In genomic region chr12:50110127-50110761, GRCh38 we compare ENCODE assay signal across 8 cellular contexts. TPM values are rescaled to one million over a fixed set of nuclear protein-coding genes. Genes with fewer than 3 reads are reported as not detected.
A peak's percentile ranks its signal among the peaks of the same experiment; 100 is the strongest.
DNase-seq lines count a peak whose midpoint lies in the region; ATAC-seq, FAIRE-seq and TF ChIP-seq lines count a peak whose summit lies in the region.

No MANE protein-coding gene starts in this region.

- TF ChIP-seq RAD21 in GM12878 (IDR thresholded peaks at IDR 0.05; ENCODE audit: insufficient read depth, low read depth, low read length), result no peak

- peak; percentile 54 for FAIRE-seq in GM12878 (lab: Jason Lieb, UNC)

- peak overlapping the region; percentile 69 for H3K9ac ChIP-seq in GM12878 (ENCODE audit: control insufficient read depth, insufficient read depth, low read length)

- no peaks in the 10 kb centered on the region for H4K20me1 ChIP-seq in GM12878 (ENCODE audit: control insufficient read depth, insufficient read depth)

- no peak; the same call in 1 of the 2 replicates for TF ChIP-seq POLR2A in GM12878 (IDR thresholded peaks at IDR 0.05; ENCODE audit: low read depth, low read length)

- POLR2A ChIA-PET in GM12878 (lab: Charles Lee), result interaction anchor here (0.6 to 5.0 kb wide), 13 partner anchors 12 to 689 kb away, joined by 3 to 72 read pairs (median 8); partner anchors contain the start of genes CERS5, SMARCD1 and TMBIM6

- no peak; a peak in 1 of 4 replicates for TF ChIP-seq EP300 in GM12878 (IDR thresholded peaks at IDR 0.05; ENCODE audit: borderline replicate concordance in 1 of 2, control insufficient read depth in 1 of 2, low read depth in 2 of 2, low read length in 2 of 2)

- DNase-seq in DMS153 (lab: John Stamatoyannopoulos, UW) (peak; percentile 12), HuH-7 (ENCODE audit: low spot score) (peak; percentile 50), GM12878 (ENCODE audit: low read depth, low spot score) (peak; percentile 50), activated gamma-delta T cell treated with Interleukin-2 at 50 U/mL for 16 hours (no peak), DMS79 (lab: John Stamatoyannopoulos, UW) (no peak), cerebellar nuclear complex (lab: John Stamatoyannopoulos, UW) (no peak)

- CTCF ChIA-PET in GM12878 (lab: Yijun Ruan, JAX), result interaction anchor here (0.7 to 13.0 kb wide), 36 partner anchors 8 to 785 kb away, joined by 3 to 257 read pairs (median 10); partner anchors contain the start of genes CERS5, GPD1, RACGAP1 and SMARCD1

- H3K4me2 ChIP-seq in GM12878 (ENCODE audit: control insufficient read depth, insufficient read depth), result peak overlapping the region; percentile 99

- peak overlapping the region; percentile 73 for H3K4me3 ChIP-seq in GM12878
- no peak overlapping the region for H3K4me3 ChIP-seq in mesodermal cell (ENCODE audit: extremely low read depth, insufficient read depth, low read length, poor library complexity, severe bottlenecking)

- H3K9me3 ChIP-seq in GM12878 (replicated peaks; ENCODE audit: control insufficient read depth, insufficient read depth, low read length) (no peaks in the 10 kb centered on the region), mesodermal cell (ENCODE audit: control insufficient read depth, low read length) (no peaks in the 10 kb centered on the region)

- SMC1A ChIA-PET in GM12878 (lab: Charles Lee; ENCODE audit: uncharacterized antibody, unreplicated experiment), result interaction anchor here (0.8 to 4.8 kb wide), 26 partner anchors 8 to 357 kb away, joined by 3 to 36 read pairs (median 7); partner anchors contain the start of genes CERS5 and SMARCD1

- H3K36me3 ChIP-seq in GM12878 (ENCODE audit: control insufficient read depth in 2 of 2, insufficient read depth in 2 of 2, low read length in 1 of 2) (no peaks in the 10 kb centered on the region; a peak in 1 of 4 replicates), mesodermal cell (ENCODE audit: control insufficient read depth, insufficient read depth, low read length) (no peaks in the 10 kb centered on the region)

- TF ChIP-seq CTCF in GM12878 (IDR thresholded peaks at IDR 0.05 in 2 of 3, conservative IDR thresholded peaks at IDR 0.05 in 1 of 3; ENCODE audit: control insufficient read depth in 2 of 3, extremely low read depth in 1 of 3, insufficient read depth in 1 of 3, low read depth in 3 of 3, low read length in 3 of 3), result no peak

- RAD21 ChIA-PET in GM12878 (lab: Charles Lee; ENCODE audit: unreplicated experiment), result interaction anchor here (0.6 to 5.1 kb wide), 19 partner anchors 10 to 343 kb away, joined by 3 to 66 read pairs (median 5); partner anchors contain the start of genes CERS5 and SMARCD1

- H3K4me1 ChIP-seq in GM12878 (ENCODE audit: control insufficient read depth, insufficient read depth, low read length) (peaks cover 21% of the 10 kb centered on the region), mesodermal cell (ENCODE audit: control insufficient read depth, insufficient read depth, low read length, poor library complexity, severe bottlenecking) (peaks cover 15% of the 10 kb centered on the region)

- no peaks in the 10 kb centered on the region for H3K27me3 ChIP-seq in GM12878 (replicated peaks in 1 of 2; ENCODE audit: control insufficient read depth in 2 of 2, insufficient read depth in 2 of 2, low read length in 1 of 2)

- H3K27ac ChIP-seq in GM12878 (ENCODE audit: control insufficient read depth, insufficient read depth) (peak overlapping the region; percentile 85), mesodermal cell (ENCODE audit: low read depth, low read length, severe bottlenecking) (peak overlapping the region; percentile 4)

- WGBS in GM12878 (ENCODE audit: insufficient coverage, insufficient replicate concordance, low lambda C conversion rate, missing lambda C conversion rate), result 9% methylated on average over 8 of the region's 8 CpGs
- 64 to 76% methylated on average over 5 to 6 of the region's 8 CpGs for WGBS in mesodermal cell (ENCODE audit: insufficient coverage in 2 of 2), 2 experiments

- peak overlapping the region; percentile 78 for H2AFZ ChIP-seq in GM12878 (ENCODE audit: control insufficient read depth, low read depth, low read length)

- in situ Hi-C loops in GM12878 (cut with MboI), result no loop called here

- intact Hi-C loops in GM12878 (cut with micrococcal nuclease; ENCODE audit: unreplicated experiment), result no loop called here

- peaks cover 25% of the 10 kb centered on the region for H3K79me2 ChIP-seq in GM12878 (ENCODE audit: control insufficient read depth, insufficient read depth, low read length)

- BruUV-seq in GM12878 (replicated peaks; lab: Mats Ljungman, UMichigan), result no TSS peak

- peak; percentile 49 for ATAC-seq in GM12878
- no peak for ATAC-seq in HG03342 (IDR thresholded peaks at IDR 0.05; ENCODE audit: unreplicated experiment)

RNA-seq across cellular contexts. Expression of gene COX14, which starts 1.8 kb away (rescaled TPM):
- 6.5 and 7.3 TPM in 2 replicates for total RNA-seq in GM12878 (2013; cell fraction: nucleolus; rRNA removed)
- total RNA-seq in GM12878 (2014; rRNA removed) (73.1 and 82.0 TPM in 2 replicates), GM12878 (2014; rRNA removed; fragmentation: Illumina TruSeq; extraction: Trizol) (44.6 and 45.3 TPM in 2 replicates), GM12878 (2021) (56.1 and 58.0 TPM in 2 replicates)
- polyA plus RNA-seq in GM12878 (2011; ENCODE audit: low read depth), result 77.7 TPM
- polyA plus RNA-seq in GM12878 (2011; rRNA removed) (97.8 and 140 TPM in 2 replicates), GM12878 (2014; fragmentation: Illumina TruSeq; extraction: Trizol) (37.6 and 51.7 TPM in 2 replicates), GM12878 (2014; fragmentation: Nextera tagmentation; extraction: Ambion mirVana) (100 to 1,000 TPM; 323 to 361 TPM), GM12878 (2014; rRNA removed) (99.8 and 109 TPM in 2 replicates), GM12878 (2016; fragmentation: Nextera tagmentation; extraction: Ambion mirVana) (100 to 1,000 TPM; 181 to 187 TPM)
- 154 and 175 TPM in 2 replicates for polyA plus RNA-seq in GM12878 (2011; cell fraction: cytosol; rRNA removed)
- 44.1 and 56.7 TPM in 2 replicates for polyA plus RNA-seq in GM12878 (2011; cell fraction: nucleus; rRNA removed)
- 61.5 and 76.0 TPM in 2 replicates for polyA plus RNA-seq in GM12878 (2012)
- 34.3 and 45.1 TPM in 2 replicates for polyA minus RNA-seq in GM12878 (2011; rRNA and poly(A)+ RNA removed)
- polyA minus RNA-seq in GM12878 (2011; cell fraction: cytosol; rRNA and poly(A)+ RNA removed), result 9.5 and 17.9 TPM in 2 replicates
- polyA minus RNA-seq in GM12878 (2011; cell fraction: nucleus; rRNA and poly(A)+ RNA removed), result 9.9 and 23.6 TPM in 2 replicates
- 35.8 TPM for polyA plus RNA-seq in mesodermal cell (2013, experiment 1 of 2)
- polyA plus RNA-seq in mesodermal cell (2013, experiment 2 of 2), result 28.5 TPM

RNA-seq across cellular contexts. Expression of gene GPD1, which starts 6.4 kb away (rescaled TPM):
- 0.76 and 1.9 TPM in 2 replicates for total RNA-seq in GM12878 (2013; cell fraction: nucleolus; rRNA removed)
- total RNA-seq in GM12878 (2014; rRNA removed) (0.11 and 0.23 TPM in 2 replicates), GM12878 (2014; rRNA removed; fragmentation: Illumina TruSeq; extraction: Trizol) (0.05 and 0.22 TPM in 2 replicates), GM12878 (2021) (0.19 and 0.26 TPM in 2 replicates)
- 0.17 TPM for polyA plus RNA-seq in GM12878 (2011; ENCODE audit: low read depth)
- polyA plus RNA-seq in GM12878 (2011; rRNA removed) (0.23 and 0.61 TPM in 2 replicates), GM12878 (2014; fragmentation: Illumina TruSeq; extraction: Trizol) (0.13 and 0.49 TPM in 2 replicates), GM12878 (2014; fragmentation: Nextera tagmentation; extraction: Ambion mirVana) (under 1 TPM in 1 of 2 experiments, not detected in 1; 0.04 TPM), GM12878 (2014; rRNA removed) (0.27 and 0.63 TPM in 2 replicates), GM12878 (2016; fragmentation: Nextera tagmentation; extraction: Ambion mirVana) (under 1 TPM; 0.30 to 0.48 TPM)
- polyA plus RNA-seq in GM12878 (2011; cell fraction: cytosol; rRNA removed), result 0.24 and 0.52 TPM in 2 replicates
- 1.7 and 2.5 TPM in 2 replicates for polyA plus RNA-seq in GM12878 (2011; cell fraction: nucleus; rRNA removed)
- 0.29 and 0.30 TPM in 2 replicates for polyA plus RNA-seq in GM12878 (2012)
- polyA minus RNA-seq in GM12878 (2011; rRNA and poly(A)+ RNA removed), result 0.37 and 0.62 TPM in 2 replicates
- not detected in 2 replicates for polyA minus RNA-seq in GM12878 (2011; cell fraction: cytosol; rRNA and poly(A)+ RNA removed)
- polyA minus RNA-seq in GM12878 (2011; cell fraction: nucleus; rRNA and poly(A)+ RNA removed), result 0.60 and 1.4 TPM in 2 replicates
- not detected for polyA plus RNA-seq in mesodermal cell (2013, experiment 1 of 2)
- 0.30 TPM for polyA plus RNA-seq in mesodermal cell (2013, experiment 2 of 2)

RNA-seq across cellular contexts. Expression of gene SMARCD1, which starts 25.1 kb away (rescaled TPM):
- 61.2 and 62.7 TPM in 2 replicates for total RNA-seq in GM12878 (2013; cell fraction: nucleolus; rRNA removed)
- total RNA-seq in GM12878 (2014; rRNA removed), result 83.2 and 90.4 TPM in 2 replicates
- total RNA-seq in GM12878 (2014; rRNA removed; fragmentation: Illumina TruSeq; extraction: Trizol), result 46.6 and 51.7 TPM in 2 replicates
- total RNA-seq in GM12878 (2021), result 78.7 and 90.1 TPM in 2 replicates
- 36.1 TPM for polyA plus RNA-seq in GM12878 (2011; ENCODE audit: low read depth)
- polyA plus RNA-seq in GM12878 (2011; rRNA removed), result 38.7 and 67.2 TPM in 2 replicates
- 62.2 and 64.3 TPM in 2 replicates for polyA plus RNA-seq in GM12878 (2011; cell fraction: cytosol; rRNA removed)
- 90.5 and 98.2 TPM in 2 replicates for polyA plus RNA-seq in GM12878 (2011; cell fraction: nucleus; rRNA removed)
- 38.5 and 44.3 TPM in 2 replicates for polyA plus RNA-seq in GM12878 (2012)
- polyA plus RNA-seq in GM12878 (2014; fragmentation: Illumina TruSeq; extraction: Trizol), result 92.4 and 96.2 TPM in 2 replicates
- 1 to 10 TPM; 1.4 to 2.9 TPM for polyA plus RNA-seq in GM12878 (2014; fragmentation: Nextera tagmentation; extraction: Ambion mirVana)
- 66.1 and 97.4 TPM in 2 replicates for polyA plus RNA-seq in GM12878 (2014; rRNA removed)
- polyA plus RNA-seq in GM12878 (2016; fragmentation: Nextera tagmentation; extraction: Ambion mirVana), result 10 to 100 TPM; 12.6 to 13.4 TPM
- 62.7 and 66.1 TPM in 2 replicates for polyA minus RNA-seq in GM12878 (2011; rRNA and poly(A)+ RNA removed)
- polyA minus RNA-seq in GM12878 (2011; cell fraction: cytosol; rRNA and poly(A)+ RNA removed), result 36.5 and 40.9 TPM in 2 replicates
- 26.4 and 43.6 TPM in 2 replicates for polyA minus RNA-seq in GM12878 (2011; cell fraction: nucleus; rRNA and poly(A)+ RNA removed)
- polyA plus RNA-seq in mesodermal cell (2013, experiment 1 of 2), result 95.4 TPM
- 93.2 TPM for polyA plus RNA-seq in mesodermal cell (2013, experiment 2 of 2)

RNA-seq across cellular contexts. Expression of gene ASIC1, which starts 52.8 kb away (rescaled TPM):
- total RNA-seq in GM12878 (2013; cell fraction: nucleolus; rRNA removed), result 0.27 and 2.0 TPM in 2 replicates
- total RNA-seq in GM12878 (2014; rRNA removed), result 0.05 and 0.28 TPM in 2 replicates
- not detected in 2 replicates for total RNA-seq in GM12878 (2014; rRNA removed; fragmentation: Illumina TruSeq; extraction: Trizol)
- 0.13 and 0.26 TPM in 2 replicates for total RNA-seq in GM12878 (2021)
- polyA plus RNA-seq in GM12878 (2011; ENCODE audit: low read depth), result 0.22 TPM
- 0.14 and 0.27 TPM in 2 replicates for polyA plus RNA-seq in GM12878 (2011; rRNA removed)
- 0.18 and 0.22 TPM in 2 replicates for polyA plus RNA-seq in GM12878 (2011; cell fraction: cytosol; rRNA removed)
- 0.50 and 1.1 TPM in 2 replicates for polyA plus RNA-seq in GM12878 (2011; cell fraction: nucleus; rRNA removed)
- 0.42 and 0.83 TPM in 2 replicates for polyA plus RNA-seq in GM12878 (2012)
- polyA plus RNA-seq in GM12878 (2014; fragmentation: Illumina TruSeq; extraction: Trizol), result 0.08 and 0.09 TPM in 2 replicates
- under 1 TPM in 1 of 2 experiments, not detected in 1; 0.02 TPM for polyA plus RNA-seq in GM12878 (2014; fragmentation: Nextera tagmentation; extraction: Ambion mirVana)
- 0.01 and 0.15 TPM in 2 replicates for polyA plus RNA-seq in GM12878 (2014; rRNA removed)
- polyA plus RNA-seq in GM12878 (2016; fragmentation: Nextera tagmentation; extraction: Ambion mirVana), result not detected
- 0.05 and 0.22 TPM in 2 replicates for polyA minus RNA-seq in GM12878 (2011; rRNA and poly(A)+ RNA removed)
- polyA minus RNA-seq in GM12878 (2011; cell fraction: cytosol; rRNA and poly(A)+ RNA removed), result 0.42 TPM in 1 of 2 replicates, not detected in the other
- 0.36 TPM in 1 of 2 replicates, not detected in the other for polyA minus RNA-seq in GM12878 (2011; cell fraction: nucleus; rRNA and poly(A)+ RNA removed)
- 9.8 TPM for polyA plus RNA-seq in mesodermal cell (2013, experiment 1 of 2)
- polyA plus RNA-seq in mesodermal cell (2013, experiment 2 of 2), result 8.9 TPM

RNA-seq across cellular contexts. Expression of gene CERS5, which starts 56.9 kb away (rescaled TPM):
- total RNA-seq in GM12878 (2013; cell fraction: nucleolus; rRNA removed), result 74.0 and 78.3 TPM in 2 replicates
- 29.8 and 33.7 TPM in 2 replicates for total RNA-seq in GM12878 (2014; rRNA removed)
- total RNA-seq in GM12878 (2014; rRNA removed; fragmentation: Illumina TruSeq; extraction: Trizol), result 20.7 and 25.4 TPM in 2 replicates
- 29.8 and 33.8 TPM in 2 replicates for total RNA-seq in GM12878 (2021)
- polyA plus RNA-seq in GM12878 (2011; ENCODE audit: low read depth), result 28.1 TPM
- 45.7 and 50.1 TPM in 2 replicates for polyA plus RNA-seq in GM12878 (2011; rRNA removed)
- 36.7 and 48.3 TPM in 2 replicates for polyA plus RNA-seq in GM12878 (2011; cell fraction: cytosol; rRNA removed)
- polyA plus RNA-seq in GM12878 (2011; cell fraction: nucleus; rRNA removed), result 50.5 and 54.8 TPM in 2 replicates
- polyA plus RNA-seq in GM12878 (2012), result 21.7 and 27.5 TPM in 2 replicates
- 26.5 and 36.3 TPM in 2 replicates for polyA plus RNA-seq in GM12878 (2014; fragmentation: Illumina TruSeq; extraction: Trizol)
- 10 to 100 TPM in 1 of 2 experiments, 1 to 10 TPM in 1; 6.8 to 12.2 TPM for polyA plus RNA-seq in GM12878 (2014; fragmentation: Nextera tagmentation; extraction: Ambion mirVana)
- 29.1 and 35.9 TPM in 2 replicates for polyA plus RNA-seq in GM12878 (2014; rRNA removed)
- polyA plus RNA-seq in GM12878 (2016; fragmentation: Nextera tagmentation; extraction: Ambion mirVana), result 10 to 100 TPM; 43.8 to 44.4 TPM
- polyA minus RNA-seq in GM12878 (2011; rRNA and poly(A)+ RNA removed), result 63.1 and 77.6 TPM in 2 replicates
- polyA minus RNA-seq in GM12878 (2011; cell fraction: cytosol; rRNA and poly(A)+ RNA removed), result 14.2 and 23.8 TPM in 2 replicates
- polyA minus RNA-seq in GM12878 (2011; cell fraction: nucleus; rRNA and poly(A)+ RNA removed), result 23.0 and 31.8 TPM in 2 replicates
- polyA plus RNA-seq in mesodermal cell (2013, experiment 1 of 2), result 45.0 TPM
- polyA plus RNA-seq in mesodermal cell (2013, experiment 2 of 2), result 42.5 TPM

Comparison
In these comparisons a context has a peak if more than half of its experiments do, and no peak if none do; other contexts are left out.
1. DNase-seq: peak in DMS153 (single experiment), HuH-7 (single experiment) and GM12878 (single experiment); none in activated gamma-delta T cell treated with Interleukin-2 at 50 U/mL for 16 hours (single experiment), DMS79 (single experiment) and cerebellar nuclear complex (0 of 2).